10 cellular contexts compared by ENCODE assay signal in genomic region chr1:2466834-2467554, GRCh38. TPM values are rescaled to one million over a fixed set of nuclear protein-coding genes. Genes with fewer than 3 reads are reported as not detected.
DNase-seq lines count a peak whose midpoint lies in the region; ATAC-seq and TF ChIP-seq lines count a peak whose summit lies in the region.
"Had no signal": no experiment of that assay in that cellular context is flagged by ENCODE, and none has a peak within 500 bp of the region (broad histone marks: within the 10 kb centered on the region; RNA-seq: fewer than 3 reads in every experiment).

No MANE protein-coding gene starts in this region.

- peaks cover 49% of the 10 kb centered on the region for H3K27me3 Mint-ChIP-seq in nephron progenitor cell (ENCODE audit: low read depth, poor library complexity)

- no peak for ATAC-seq in GM18867 (IDR thresholded peaks at IDR 0.05; ENCODE audit: unreplicated experiment)
- ATAC-seq: gastroesophageal sphincter had no signal

- H3K4me3 ChIP-seq in SJCRH30, result no peak overlapping the region
- H3K4me3 ChIP-seq: gastroesophageal sphincter, pancreas had no signal

- no peaks in the 10 kb centered on the region for H3K36me3 Mint-ChIP-seq in nephron progenitor cell (ENCODE audit: low read depth)

- TF ChIP-seq CTCF in nephron progenitor cell (IDR thresholded peaks at IDR 0.05), result no peak

- no peak overlapping the region for H3K27ac ChIP-seq in SJCRH30
- H3K27ac ChIP-seq: gastroesophageal sphincter, pancreas had no signal

- DNase-seq in ELF-1 (ENCODE audit: low read depth, low spot score), result peak; percentile 45
- DNase-seq in NCI-H82 treated with DMSO at 0.1 percent for 48 hours (lab: John Stamatoyannopoulos, UW; ENCODE audit: unreplicated experiment), result peak; percentile 31
- DNase-seq in activated effector memory CD4-positive, alpha-beta T cell treated with anti-CD3 and anti-CD28 coated beads, Interleukin-2, amount 50 U/mL, for 16 hours, result peak; percentile 76
- DNase-seq in nephron progenitor cell, result peak; percentile 71
- no peak for DNase-seq in islet precursor cell
- no peak for DNase-seq in central memory CD4-positive, alpha-beta T cell
- no peak for DNase-seq in SJCRH30
- DNase-seq: pancreas had no signal

- H3K36me3 ChIP-seq in SJCRH30, result no peaks in the 10 kb centered on the region
- H3K36me3 ChIP-seq: gastroesophageal sphincter, pancreas had no signal

- H3K4me1 ChIP-seq in SJCRH30, result no peaks in the 10 kb centered on the region
- H3K4me1 ChIP-seq: pancreas had no signal

- no peak overlapping the region for H3K27ac Mint-ChIP-seq in nephron progenitor cell

- no peak overlapping the region for H3K4me3 Mint-ChIP-seq in nephron progenitor cell

- H3K9me3 ChIP-seq in SJCRH30 (replicated peaks), result no peaks in the 10 kb centered on the region
- H3K9me3 ChIP-seq: gastroesophageal sphincter, pancreas had no signal

- no peaks in the 10 kb centered on the region for H3K9me3 Mint-ChIP-seq in nephron progenitor cell

- peaks cover 8% of the 10 kb centered on the region for H3K4me1 Mint-ChIP-seq in nephron progenitor cell

- H3K27me3 ChIP-seq in SJCRH30, result peaks cover 72% of the 10 kb centered on the region

RNA-seq across cellular contexts. Expression of gene PLCH2, which starts 9.1 kb away (rescaled TPM):
- 0.22 and 0.56 TPM in 2 replicates for total RNA-seq in SJCRH30 (2014; rRNA removed; shearing (Covaris generic))

RNA-seq across cellular contexts. Expression of gene PEX10, which starts 54.6 kb away (rescaled TPM):
- total RNA-seq in SJCRH30 (2014; rRNA removed; shearing (Covaris generic)), result 28.8 and 32.7 TPM in 2 replicates

RNA-seq across cellular contexts. Expression of gene PANK4, which starts 59.4 kb away (rescaled TPM):
- 42.1 and 48.8 TPM in 2 replicates for total RNA-seq in SJCRH30 (2014; rRNA removed; shearing (Covaris generic))

Comparison
In these comparisons a context has a peak if more than half of its experiments do, and no peak if none do; other contexts are left out.
1. DNase-seq: peak in ELF-1 (single experiment), NCI-H82 treated with DMSO at 0.1 percent for 48 hours (single experiment), activated effector memory CD4-positive, alpha-beta T cell treated with anti-CD3 and anti-CD28 coated beads, Interleukin-2, amount 50 U/mL, for 16 hours (single experiment) and nephron progenitor cell (single experiment); none in islet precursor cell (single experiment), central memory CD4-positive, alpha-beta T cell (single experiment) and SJCRH30 (0 of 2).